ENCODE assay signal across 31 cellular contexts in genomic region chr21:40210251-40210650, GRCh38.
DNase-seq lines count a peak whose midpoint lies in the region; ATAC-seq and TF ChIP-seq lines count a peak whose summit lies in the region.
"Had no signal": no experiment of that assay in that cellular context is flagged by ENCODE, and none has a peak within 500 bp of the region (broad histone marks: within the 10 kb centered on the region; RNA-seq: fewer than 3 reads in every experiment).

No MANE protein-coding gene starts in this region.

- H3K36me3 Mint-ChIP-seq in stimulated activated naive B cell treated with anti-CD40 and anti-IgM and Interleukin-4, amounts not matched to agents 10 μg/mL and 1 μg/mL and 100 μg/mL, for 72 hours, result no peaks in the 10 kb centered on the region
- H3K36me3 Mint-ChIP-seq: CD14-positive monocyte; CD4-positive, alpha-beta memory T cell; CD4-positive, CD25-positive, alpha-beta regulatory T cell; CD8-positive, alpha-beta memory T cell; CD8-positive, alpha-beta T cell had no signal

- H3K4me3 Mint-ChIP-seq in stimulated activated naive B cell treated with anti-CD40 and anti-IgM and Interleukin-4, amounts not matched to agents 10 μg/mL and 1 μg/mL and 100 μg/mL, for 72 hours, result no peak overlapping the region
- H3K4me3 Mint-ChIP-seq: B cell; CD14-positive monocyte; CD4-positive, alpha-beta memory T cell; CD4-positive, alpha-beta T cell; CD4-positive, CD25-positive, alpha-beta regulatory T cell; CD8-positive, alpha-beta memory T cell; CD8-positive, alpha-beta T cell had no signal

- H3K36me3 ChIP-seq in adipocyte (ENCODE audit: control insufficient read depth, insufficient read depth, low read length, severe bottlenecking) (no peaks in the 10 kb centered on the region), neural cell (ENCODE audit: insufficient read depth, low read length) (no peaks in the 10 kb centered on the region)
- H3K36me3 ChIP-seq: BE2C; BLaER1; BLaER1 treated with 17β-estradiol and CSF1 and Interleukin-3, amounts not matched to agents 10 nM and 100 nM had no signal

- no peak overlapping the region for H3K4me3 ChIP-seq in adipocyte (ENCODE audit: low read length)
- no peak overlapping the region for H3K4me3 ChIP-seq in neural cell (ENCODE audit: low read length)
- H3K4me3 ChIP-seq: A549; BLaER1; BLaER1 treated with 17β-estradiol and CSF1 and Interleukin-3, amounts not matched to agents 10 nM and 100 nM had no signal

- H3K4me1 Mint-ChIP-seq in stimulated activated naive B cell treated with anti-CD40 and anti-IgM and Interleukin-4, amounts not matched to agents 10 μg/mL and 1 μg/mL and 100 μg/mL, for 72 hours, result no peaks in the 10 kb centered on the region
- H3K4me1 Mint-ChIP-seq: B cell; CD14-positive monocyte; CD4-positive, alpha-beta memory T cell; CD4-positive, CD25-positive, alpha-beta regulatory T cell; CD8-positive, alpha-beta memory T cell had no signal

- peak overlapping the region; percentile 85 for H3K27ac ChIP-seq in neural cell (ENCODE audit: low read length)
- H3K27ac ChIP-seq: 22Rv1; A549; BLaER1; BLaER1 treated with 17β-estradiol and CSF1 and Interleukin-3, amounts not matched to agents 10 nM and 100 nM; C4-2B had no signal

- H3F3A ChIP-seq in neural cell (ENCODE audit: insufficient read depth, low read length, poor library complexity, severe bottlenecking), result no peaks in the 10 kb centered on the region

- TF ChIP-seq CTCF in neural cell (IDR thresholded peaks at IDR 0.05; ENCODE audit: poor library complexity, severe bottlenecking), result no peak

- no peak for TF ChIP-seq EP300 in neural cell (conservative IDR thresholded peaks at IDR 0.05; ENCODE audit: poor library complexity, severe bottlenecking)

- no peak overlapping the region for H3K4me2 ChIP-seq in neural cell (ENCODE audit: low read length)
- H3K4me2 ChIP-seq: A549; BLaER1; BLaER1 treated with 17β-estradiol and CSF1 and Interleukin-3, amounts not matched to agents 10 nM and 100 nM had no signal

- no peak overlapping the region for H2AFZ ChIP-seq in neural cell (ENCODE audit: low read depth, low read length)

- peaks cover 0 to 5% of the 10 kb centered on the region in 2 donors for H3K27me3 Mint-ChIP-seq in stimulated activated naive B cell treated with anti-CD40 and anti-IgM and Interleukin-4, amounts not matched to agents 10 μg/mL and 1 μg/mL and 100 μg/mL, for 72 hours
- H3K27me3 Mint-ChIP-seq: B cell; CD4-positive, alpha-beta memory T cell; CD4-positive, alpha-beta T cell; CD4-positive, CD25-positive, alpha-beta regulatory T cell; CD8-positive, alpha-beta memory T cell had no signal

- H3K4me1 ChIP-seq in adipocyte (ENCODE audit: control insufficient read depth, insufficient read depth, low read length), result no peaks in the 10 kb centered on the region
- H3K4me1 ChIP-seq: A549, BE2C, Caco-2 had no signal

- DNase-seq in adipocyte (ENCODE audit: low read depth), result peak; percentile 56
- no peak for DNase-seq in OCI-M1 (lab: John Stamatoyannopoulos, UW)
- DNase-seq in stimulated activated naive B cell treated with anti-CD40 and anti-IgM and Interleukin-4, amounts not matched to agents 10 μg/mL and 1 μg/mL and 100 μg/mL, for 72 hours, result no peak
- DNase-seq: 8988T; ACHN; AML-193; BE2C; C1 segment of cervical spinal cord; Caco-2; Calu3; CD4-positive, alpha-beta memory T cell; CD4-positive, alpha-beta T cell; CD4-positive, CD25-positive, alpha-beta regulatory T cell; CD8-positive, alpha-beta memory T cell; CD8-positive, alpha-beta T cell; COR-L47; DMS 273 treated with DMSO at 0.1 percent for 48 hours; DMS153; DMS53; DMS79; DMS79 treated with DMSO at 0.1 percent for 48 hours; DND-41; EL had no signal

- no peaks in the 10 kb centered on the region for H3K9me2 ChIP-seq in neural cell (ENCODE audit: insufficient read depth, low read length)

- H3K79me2 ChIP-seq in neural cell (replicated peaks; ENCODE audit: insufficient read depth, low read length), result no peaks in the 10 kb centered on the region

- H3K9me3 Mint-ChIP-seq in stimulated activated naive B cell treated with anti-CD40 and anti-IgM and Interleukin-4, amounts not matched to agents 10 μg/mL and 1 μg/mL and 100 μg/mL, for 72 hours, result peaks cover 0 to 2% of the 10 kb centered on the region in 2 donors
- H3K9me3 Mint-ChIP-seq: CD4-positive, alpha-beta T cell; CD8-positive, alpha-beta T cell had no signal

- H3K27me3 ChIP-seq in adipocyte (replicated peaks; ENCODE audit: control insufficient read depth, insufficient read depth, low read length) (no peaks in the 10 kb centered on the region), neural cell (ENCODE audit: insufficient read depth, low read depth, low read length) (no peaks in the 10 kb centered on the region)
- H3K27me3 ChIP-seq: BE2C; BLaER1; BLaER1 treated with 17β-estradiol and CSF1 and Interleukin-3, amounts not matched to agents 10 nM and 100 nM had no signal

- no peak overlapping the region for H3K9ac ChIP-seq in adipocyte (ENCODE audit: low read length)
- no peak overlapping the region for H3K9ac ChIP-seq in neural cell (ENCODE audit: low read length)
- H3K9ac ChIP-seq: BLaER1; BLaER1 treated with 17β-estradiol and CSF1 and Interleukin-3, amounts not matched to agents 10 nM and 100 nM had no signal

- ATAC-seq in stimulated activated naive B cell treated with anti-CD40 and anti-IgM and Interleukin-4, amounts not matched to agents 10 μg/mL and 1 μg/mL and 100 μg/mL, for 72 hours (replicated peaks), result no peak
- ATAC-seq: A549; CD8-positive, alpha-beta T cell had no signal

- H3K27ac Mint-ChIP-seq in stimulated activated naive B cell treated with anti-CD40 and anti-IgM and Interleukin-4, amounts not matched to agents 10 μg/mL and 1 μg/mL and 100 μg/mL, for 72 hours, result no peak overlapping the region
- H3K27ac Mint-ChIP-seq: B cell; CD4-positive, alpha-beta memory T cell; CD4-positive, alpha-beta T cell; CD4-positive, CD25-positive, alpha-beta regulatory T cell; CD8-positive, alpha-beta memory T cell; CD8-positive, alpha-beta T cell had no signal

- no peak for TF ChIP-seq RAD21 in neural cell (conservative IDR thresholded peaks at IDR 0.05)

- H3K9me3 ChIP-seq in adipocyte (ENCODE audit: control insufficient read depth, low read length), result no peaks in the 10 kb centered on the region
- no peaks in the 10 kb centered on the region for H3K9me3 ChIP-seq in neural cell (ENCODE audit: low read length)
- H3K9me3 ChIP-seq: A549; BE2C; BLaER1; BLaER1 treated with 17β-estradiol and CSF1 and Interleukin-3, amounts not matched to agents 10 nM and 100 nM; Caco-2 had no signal

- no peaks in the 10 kb centered on the region for H4K20me1 ChIP-seq in neural cell (ENCODE audit: insufficient read depth)
- H4K20me1 ChIP-seq: BLaER1; BLaER1 treated with 17β-estradiol and CSF1 and Interleukin-3, amounts not matched to agents 10 nM and 100 nM had no signal

TF ChIP-seq in neural cell, 6 proteins besides CTCF, POLR2A, EP300 and RAD21:
- no peak for TF ChIP-seq SMC3 (conservative IDR thresholded peaks at IDR 0.05; ENCODE audit: poor library complexity)
- TF ChIP-seq TAF1 (IDR thresholded peaks at IDR 0.05; ENCODE audit: low read depth), result no peak
- TF ChIP-seq POLR2AphosphoS5 (IDR thresholded peaks at IDR 0.05), result no peak
- TF ChIP-seq REST (IDR thresholded peaks at IDR 0.05; ENCODE audit: borderline replicate concordance), result no peak
- no peak for TF ChIP-seq MXI1 (conservative IDR thresholded peaks at IDR 0.05; ENCODE audit: poor library complexity, severe bottlenecking)
- TF ChIP-seq EZH2 (IDR thresholded peaks at IDR 0.05; ENCODE audit: borderline replicate concordance, insufficient read depth, low read length, poor library complexity, severe bottlenecking), result no peak
